In genomic region chr2:36800381-36800780, GRCh38 we compare ENCODE assay signal across 14 cellular contexts.
DNase-seq lines count a peak whose midpoint lies in the region; ATAC-seq and TF ChIP-seq lines count a peak whose summit lies in the region.
"Had no signal": no experiment of that assay in that cellular context is flagged by ENCODE, and none has a peak within 500 bp of the region (broad histone marks: within the 10 kb centered on the region; RNA-seq: fewer than 3 reads in every experiment).

No MANE protein-coding gene starts in this region.

- ATAC-seq in activated CD4-positive, CD25-positive, alpha-beta regulatory T cell treated with anti-CD3 and anti-CD28 coated beads, Interleukin-2, amount 50 U/mL, for 24 hours: peak; percentile 76 to 78
- ATAC-seq in GM21360 (IDR thresholded peaks at IDR 0.05; ENCODE audit: unreplicated experiment): no peak

- DNase-seq in activated CD4-positive, CD25-positive, alpha-beta regulatory T cell treated with anti-CD3 and anti-CD28 coated beads, Interleukin-2, amount 50 U/mL, for 72 hours: no peak
- DNase-seq in activated T-helper 9 cell treated with anti-CD3 and anti-CD28 coated beads, Interleukin-2, amount 50 U/mL, for 16 hours (ENCODE audit: low read depth): peak; percentile 38
- peak; percentile 19 to 44 for DNase-seq in stimulated activated CD4-positive, alpha-beta T cell treated with anti-CD3 and anti-CD28 coated beads, Interleukin-12 subunit alpha, Interleukin-12 subunit beta, amount 100 ng/mL, for 24 hours (ENCODE audit: low read depth in 2 of 2)
- peak; percentile 67 for DNase-seq in stimulated activated CD8-positive, alpha-beta memory T cell treated with anti-CD3 and anti-CD28 coated beads, Interleukin-4, amount 100 ng/mL, for 48 hours
- DNase-seq in NCI-H1694 (lab: John Stamatoyannopoulos, UW): no peak
- no peak for DNase-seq in RWPE1 (ENCODE audit: low spot score)
- DNase-seq: heart right ventricle, Kasumi-1, NCI-H2081, small intestine had no signal

- no peak overlapping the region for H3K27ac ChIP-seq in RWPE1
- H3K27ac ChIP-seq: 22Rv1, heart right ventricle, SK-N-MC had no signal

- POLR2A ChIA-PET in RWPE1 (lab: Yijun Ruan, JAX; ENCODE audit: low non-redundant PET): no interaction called here

- no peak for TF ChIP-seq CTCF in RWPE1 (conservative IDR thresholded peaks at IDR 0.05; ENCODE audit: low read depth)

- CTCF ChIA-PET in RWPE1 (lab: Yijun Ruan, JAX): interaction anchor here (0.9 kb wide), 1 partner anchor 15 kb away, joined by 4 read pairs; no protein-coding TSS in a partner anchor

Comparison
In these comparisons a context has a peak if more than half of its experiments do, and no peak if none do; other contexts are left out.
1. DNase-seq: peak in activated T-helper 9 cell treated with anti-CD3 and anti-CD28 coated beads, Interleukin-2, amount 50 U/mL, for 16 hours (single experiment), stimulated activated CD4-positive, alpha-beta T cell treated with anti-CD3 and anti-CD28 coated beads, Interleukin-12 subunit alpha, Interleukin-12 subunit beta, amount 100 ng/mL, for 24 hours (2 of 2) and stimulated activated CD8-positive, alpha-beta memory T cell treated with anti-CD3 and anti-CD28 coated beads, Interleukin-4, amount 100 ng/mL, for 48 hours (single experiment); none in activated CD4-positive, CD25-positive, alpha-beta regulatory T cell treated with anti-CD3 and anti-CD28 coated beads, Interleukin-2, amount 50 U/mL, for 72 hours (single experiment), NCI-H1694 (single experiment) and RWPE1 (single experiment).